In the genomic region with DNA sequence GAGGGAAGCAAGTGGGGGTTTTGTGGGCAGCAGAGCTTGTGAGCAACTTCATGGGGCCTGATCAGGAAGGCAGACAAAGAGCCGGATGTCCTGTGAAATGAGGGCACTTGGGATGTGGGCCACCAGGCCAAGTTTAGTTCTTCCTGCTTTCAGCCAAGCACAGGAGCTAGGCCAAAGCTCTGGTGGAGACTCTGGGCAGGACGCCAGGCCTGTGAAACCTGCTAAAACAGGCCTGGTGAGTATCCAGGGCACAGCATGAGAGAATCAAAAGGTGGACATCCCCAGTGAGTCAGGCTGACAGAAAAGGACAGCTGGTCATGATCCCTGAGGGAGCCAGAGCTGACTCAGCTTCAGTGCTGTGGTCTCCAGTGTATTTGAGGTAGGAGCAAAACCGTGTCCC, we compare ENCODE assay signal across 9 cellular contexts.
DNase-seq lines count a peak whose midpoint lies in the region; ATAC-seq lines count a peak whose summit lies in the region.
"Had no signal": no experiment of that assay in that cellular context is flagged by ENCODE, and none has a peak within 500 bp of the region (broad histone marks: within the 10 kb centered on the region; RNA-seq: fewer than 3 reads in every experiment).

No MANE protein-coding gene starts in this region.

- H3K27ac Mint-ChIP-seq in activated CD4-positive, alpha-beta T cell treated with anti-CD3 and anti-CD28 coated beads for 36 hours: no peak overlapping the region

- no peak overlapping the region for H3K4me3 Mint-ChIP-seq in activated CD4-positive, alpha-beta T cell treated with anti-CD3 and anti-CD28 coated beads for 36 hours

- intact Hi-C loops in activated CD4-positive, alpha-beta T cell treated with anti-CD3 and anti-CD28 coated beads for 36 hours (cut with DNase I, micrococcal nuclease): no loop called here

- H3K4me1 Mint-ChIP-seq in activated CD4-positive, alpha-beta T cell treated with anti-CD3 and anti-CD28 coated beads for 36 hours: no peaks in the 10 kb centered on the region

- no peaks in the 10 kb centered on the region for H3K36me3 Mint-ChIP-seq in activated CD4-positive, alpha-beta T cell treated with anti-CD3 and anti-CD28 coated beads for 36 hours (ENCODE audit: low read depth)

- no peaks in the 10 kb centered on the region for H3K27me3 Mint-ChIP-seq in activated CD4-positive, alpha-beta T cell treated with anti-CD3 and anti-CD28 coated beads for 36 hours

- POLR2A ChIA-PET in activated CD4-positive, alpha-beta T cell treated with anti-CD3 and anti-CD28 coated beads for 36 hours (lab: Charles Lee): no interaction called here

- H3K9me3 Mint-ChIP-seq in activated CD4-positive, alpha-beta T cell treated with anti-CD3 and anti-CD28 coated beads for 36 hours (ENCODE audit: low read depth): no peaks in the 10 kb centered on the region

- ATAC-seq in activated CD4-positive, alpha-beta T cell treated with anti-CD3 and anti-CD28 coated beads for 36 hours: no peak
- ATAC-seq in GM19328 (IDR thresholded peaks at IDR 0.05; ENCODE audit: unreplicated experiment) (no peak), HG03045 (IDR thresholded peaks at IDR 0.05; ENCODE audit: unreplicated experiment) (no peak), GM18498 (IDR thresholded peaks at IDR 0.05; ENCODE audit: unreplicated experiment) (no peak)
- ATAC-seq: Panc1 had no signal

- CTCF ChIA-PET in activated CD4-positive, alpha-beta T cell treated with anti-CD3 and anti-CD28 coated beads for 36 hours (lab: Charles Lee): no interaction called here

- DNase-seq in GM04503 (ENCODE audit: low read depth): peak; percentile 69
- DNase-seq in T1000 (lab: John Stamatoyannopoulos, UW): peak; percentile 54
- peak; percentile 92 for DNase-seq in glomerular endothelial cell (ENCODE audit: extremely low read depth, low read depth, low spot score)
- DNase-seq in pulmonary artery endothelial cell (ENCODE audit: low read depth, low spot score): peak; percentile 95
- no peak for DNase-seq in activated CD4-positive, alpha-beta T cell treated with anti-CD3 and anti-CD28 coated beads for 36 hours
